ENCODE assay signal across 1 cellular context in genomic region chr22:22608022-22608421, GRCh38.
TF ChIP-seq lines count a peak whose summit lies in the region.
"Not testable (repeated sequence)": the region's sequence is repeated elsewhere in the genome, so short reads cannot be mapped to it uniquely, and the experiment has no call there.

No MANE protein-coding gene starts in this region.

TF ChIP-seq in K562, 482 proteins besides CTCF, POLR2A, EP300 and RAD21 (continued from another document):
- TF ChIP-seq ZBTB40, MYNN (IDR thresholded peaks at IDR 0.05): not testable (repeated sequence)
- peak; percentile 60; the same call in 1 of the 2 replicates for TF ChIP-seq ZBTB40 (CRISPR knock-in tag; IDR thresholded peaks at IDR 0.05)
- TF ChIP-seq E2F1 (CRISPR knock-in tag; IDR thresholded peaks at IDR 0.05): peak; percentile 40; the same call in 1 of the 2 replicates
- peak; percentile 51; the same call in 1 of the 2 replicates for TF ChIP-seq ZNF184 (CRISPR knock-in tag; IDR thresholded peaks at IDR 0.05)
- TF ChIP-seq, protein P1, sequence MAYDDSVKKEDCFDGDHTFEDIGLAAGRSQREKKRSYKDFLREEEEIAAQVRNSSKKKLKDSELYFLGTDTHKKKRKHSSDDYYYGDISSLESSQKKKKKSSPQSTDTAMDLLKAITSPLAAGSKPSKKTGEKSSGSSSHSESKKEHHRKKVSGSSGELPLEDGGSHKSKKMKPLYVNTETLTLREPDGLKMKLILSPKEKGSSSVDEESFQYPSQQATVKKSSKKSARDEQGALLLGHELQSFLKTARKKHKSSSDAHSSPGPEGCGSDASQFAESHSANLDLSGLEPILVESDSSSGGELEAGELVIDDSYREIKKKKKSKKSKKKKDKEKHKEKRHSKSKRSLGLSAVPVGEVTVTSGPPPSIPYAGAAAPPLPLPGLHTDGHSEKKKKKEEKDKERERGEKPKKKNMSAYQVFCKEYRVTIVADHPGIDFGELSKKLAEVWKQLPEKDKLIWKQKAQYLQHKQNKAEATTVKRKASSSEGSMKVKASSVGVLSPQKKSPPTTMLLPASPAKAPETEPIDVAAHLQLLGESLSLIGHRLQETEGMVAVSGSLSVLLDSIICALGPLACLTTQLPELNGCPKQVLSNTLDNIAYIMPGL (CRISPR knock-in tag; IDR thresholded peaks at IDR 0.05): 0 out of 2 replicates have a peak, but pooled peaks have one; percentile 64
- TF ChIP-seq, protein P2, sequence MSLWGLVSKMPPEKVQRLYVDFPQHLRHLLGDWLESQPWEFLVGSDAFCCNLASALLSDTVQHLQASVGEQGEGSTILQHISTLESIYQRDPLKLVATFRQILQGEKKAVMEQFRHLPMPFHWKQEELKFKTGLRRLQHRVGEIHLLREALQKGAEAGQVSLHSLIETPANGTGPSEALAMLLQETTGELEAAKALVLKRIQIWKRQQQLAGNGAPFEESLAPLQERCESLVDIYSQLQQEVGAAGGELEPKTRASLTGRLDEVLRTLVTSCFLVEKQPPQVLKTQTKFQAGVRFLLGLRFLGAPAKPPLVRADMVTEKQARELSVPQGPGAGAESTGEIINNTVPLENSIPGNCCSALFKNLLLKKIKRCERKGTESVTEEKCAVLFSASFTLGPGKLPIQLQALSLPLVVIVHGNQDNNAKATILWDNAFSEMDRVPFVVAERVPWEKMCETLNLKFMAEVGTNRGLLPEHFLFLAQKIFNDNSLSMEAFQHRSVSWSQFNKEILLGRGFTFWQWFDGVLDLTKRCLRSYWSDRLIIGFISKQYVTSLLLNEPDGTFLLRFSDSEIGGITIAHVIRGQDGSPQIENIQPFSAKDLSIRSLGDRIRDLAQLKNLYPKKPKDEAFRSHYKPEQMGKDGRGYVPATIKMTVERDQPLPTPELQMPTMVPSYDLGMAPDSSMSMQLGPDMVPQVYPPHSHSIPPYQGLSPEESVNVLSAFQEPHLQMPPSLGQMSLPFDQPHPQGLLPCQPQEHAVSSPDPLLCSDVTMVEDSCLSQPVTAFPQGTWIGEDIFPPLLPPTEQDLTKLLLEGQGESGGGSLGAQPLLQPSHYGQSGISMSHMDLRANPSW (CRISPR knock-in tag; IDR thresholded peaks at IDR 0.05): 0 out of 2 replicates have a peak, but pooled peaks have one; percentile 58
- TF ChIP-seq, protein P3, sequence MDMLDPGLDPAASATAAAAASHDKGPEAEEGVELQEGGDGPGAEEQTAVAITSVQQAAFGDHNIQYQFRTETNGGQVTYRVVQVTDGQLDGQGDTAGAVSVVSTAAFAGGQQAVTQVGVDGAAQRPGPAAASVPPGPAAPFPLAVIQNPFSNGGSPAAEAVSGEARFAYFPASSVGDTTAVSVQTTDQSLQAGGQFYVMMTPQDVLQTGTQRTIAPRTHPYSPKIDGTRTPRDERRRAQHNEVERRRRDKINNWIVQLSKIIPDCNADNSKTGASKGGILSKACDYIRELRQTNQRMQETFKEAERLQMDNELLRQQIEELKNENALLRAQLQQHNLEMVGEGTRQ (CRISPR knock-in tag; IDR thresholded peaks at IDR 0.05): peak; percentile 30
- TF ChIP-seq MYNN (CRISPR knock-in tag; IDR thresholded peaks at IDR 0.05): peak; percentile 79
TF ChIP-seq in K562: peak in this region for 9; not testable (repeated sequence) for 473.
